ENCODE assay signal across 8 cellular contexts in genomic region chrX:25144043-25144940, GRCh38.
DNase-seq lines count a peak whose midpoint lies in the region; ATAC-seq, FAIRE-seq and TF ChIP-seq lines count a peak whose summit lies in the region.

No MANE protein-coding gene starts in this region.

- POLR2A ChIA-PET in GM12878 (lab: Charles Lee), result interaction anchor here (1.2 kb wide), 1 partner anchor 369 kb away, joined by 3 read pairs; no protein-coding TSS in a partner anchor

- TF ChIP-seq RAD21 in Ishikawa (IDR thresholded peaks at IDR 0.05; ENCODE audit: low read depth) (peak; percentile 65), GM12878 (IDR thresholded peaks at IDR 0.05; ENCODE audit: insufficient read depth, low read depth, low read length) (peak; percentile 72)

- H2AFZ ChIP-seq in GM12878 (ENCODE audit: control insufficient read depth, low read depth, low read length) (no peak overlapping the region), smooth muscle cell (ENCODE audit: low read depth) (peak overlapping the region; percentile 34)

- FAIRE-seq in GM12878 (lab: Jason Lieb, UNC), result no peak

- no peaks in the 10 kb centered on the region for H3K9me3 ChIP-seq in ES-I3 (ENCODE audit: control insufficient read depth, insufficient read depth, low read length)
- H3K9me3 ChIP-seq in GM12878 (replicated peaks; ENCODE audit: control insufficient read depth, insufficient read depth, low read length), result no peaks in the 10 kb centered on the region
- H3K9me3 ChIP-seq in smooth muscle cell (replicated peaks; ENCODE audit: low read depth), result no peaks in the 10 kb centered on the region

- H3K4me2 ChIP-seq in GM12878 (ENCODE audit: control insufficient read depth, insufficient read depth), result no peak overlapping the region
- no peak overlapping the region for H3K4me2 ChIP-seq in smooth muscle cell

- CTCF ChIA-PET in GM12878 (lab: Yijun Ruan, JAX), result interaction anchor here (0.5 to 6.2 kb wide), 34 partner anchors 9 to 885 kb away, joined by 3 to 80 read pairs (median 4); no protein-coding TSS in a partner anchor

- TF ChIP-seq POLR2A in GM12878 (IDR thresholded peaks at IDR 0.05; ENCODE audit: low read depth, low read length), result no peak

- SMC1A ChIA-PET in GM12878 (lab: Charles Lee; ENCODE audit: uncharacterized antibody, unreplicated experiment), result interaction anchor here (0.6 to 5.1 kb wide), 10 partner anchors 180 to 916 kb away, joined by 3 to 39 read pairs (median 3); no protein-coding TSS in a partner anchor

- TF ChIP-seq CTCF in GM12878 (IDR thresholded peaks at IDR 0.05 in 2 of 3, conservative IDR thresholded peaks at IDR 0.05 in 1 of 3; ENCODE audit: control insufficient read depth in 2 of 3, extremely low read depth in 1 of 3, insufficient read depth in 1 of 3, low read depth in 3 of 3, low read length in 3 of 3), result peak; percentile 71 to 76 (median 72)
- peak; percentile 92 for TF ChIP-seq CTCF in smooth muscle cell (IDR thresholded peaks at IDR 0.05; ENCODE audit: borderline replicate concordance, insufficient read depth, poor library complexity, severe bottlenecking)

- in situ Hi-C loops in GM12878 (cut with MboI), result loop anchor here (5.0 to 10.0 kb wide), 3 partner anchors 307 to 769 kb away; no protein-coding TSS in a partner anchor

- H3K4me3 ChIP-seq in GM12878 (no peak overlapping the region), smooth muscle cell (no peak overlapping the region)

- WGBS in GM12878 (ENCODE audit: insufficient coverage, insufficient replicate concordance, low lambda C conversion rate, missing lambda C conversion rate), result 30% methylated on average over 19 of the region's 19 CpGs
- 23% methylated on average over 19 of the region's 19 CpGs for WGBS in smooth muscle cell (ENCODE audit: low lambda C conversion rate)

- no peaks in the 10 kb centered on the region for H4K20me1 ChIP-seq in GM12878 (ENCODE audit: control insufficient read depth, insufficient read depth)
- H4K20me1 ChIP-seq in smooth muscle cell (ENCODE audit: low read depth), result no peaks in the 10 kb centered on the region

- RAD21 ChIA-PET in GM12878 (lab: Charles Lee; ENCODE audit: unreplicated experiment), result interaction anchor here (1.0 to 2.6 kb wide), 6 partner anchors 123 to 749 kb away, joined by 3 to 18 read pairs (median 6); no protein-coding TSS in a partner anchor

- intact Hi-C loops in GM12878 (cut with micrococcal nuclease; ENCODE audit: unreplicated experiment), result loop anchor here (1.0 to 5.0 kb wide), 4 partner anchors 122 to 772 kb away; no protein-coding TSS in a partner anchor

- H3K27me3 ChIP-seq in GM12878 (replicated peaks in 1 of 2; ENCODE audit: control insufficient read depth in 2 of 2, insufficient read depth in 2 of 2, low read length in 1 of 2) (no peaks in the 10 kb centered on the region), smooth muscle cell (ENCODE audit: low read depth) (peaks cover 30% of the 10 kb centered on the region)

- no TSS peak for BruUV-seq in GM12878 (replicated peaks; lab: Mats Ljungman, UMichigan)

- DNase-seq in GM12878 (ENCODE audit: low read depth, low spot score) (no peak), iPS-NIHi11 (ENCODE audit: low spot score) (peak; percentile 14), smooth muscle cell (lab: John Stamatoyannopoulos, UW; ENCODE audit: unreplicated experiment) (peak; percentile 8), NOMO-1 (lab: John Stamatoyannopoulos, UW; ENCODE audit: unreplicated experiment in 2 of 2) (no peak)
- no peak for DNase-seq in effector CD8-positive, alpha-beta T cell (lab: John Stamatoyannopoulos, UW)

- H3K79me2 ChIP-seq in GM12878 (ENCODE audit: control insufficient read depth, insufficient read depth, low read length), result no peaks in the 10 kb centered on the region
- H3K79me2 ChIP-seq in smooth muscle cell (ENCODE audit: low read depth), result no peaks in the 10 kb centered on the region

- no peaks in the 10 kb centered on the region for H3K36me3 ChIP-seq in ES-I3 (ENCODE audit: insufficient read depth, low read length)
- no peaks in the 10 kb centered on the region for H3K36me3 ChIP-seq in GM12878 (ENCODE audit: control insufficient read depth in 2 of 2, insufficient read depth in 2 of 2, low read length in 1 of 2)
- H3K36me3 ChIP-seq in smooth muscle cell (ENCODE audit: low read depth), result no peaks in the 10 kb centered on the region

- TF ChIP-seq EP300 in Ishikawa (IDR thresholded peaks at IDR 0.05; ENCODE audit: borderline replicate concordance), result no peak
- TF ChIP-seq EP300 in GM12878 (IDR thresholded peaks at IDR 0.05; ENCODE audit: borderline replicate concordance in 1 of 2, control insufficient read depth in 1 of 2, low read depth in 2 of 2, low read length in 2 of 2), result no peak

- H3K27ac ChIP-seq in GM12878 (ENCODE audit: control insufficient read depth, insufficient read depth) (no peak overlapping the region), smooth muscle cell (ENCODE audit: low read depth) (no peak overlapping the region)

- H3F3A ChIP-seq in smooth muscle cell (ENCODE audit: low read depth), result no peaks in the 10 kb centered on the region

- H3K4me1 ChIP-seq in ES-I3 (ENCODE audit: insufficient read depth, low read length), result peaks cover 4% of the 10 kb centered on the region; the same call in 1 of the 2 replicates
- H3K4me1 ChIP-seq in GM12878 (ENCODE audit: control insufficient read depth, insufficient read depth, low read length), result no peaks in the 10 kb centered on the region
- peaks cover 6% of the 10 kb centered on the region for H3K4me1 ChIP-seq in smooth muscle cell (ENCODE audit: low read depth)

- ATAC-seq in SK-N-SH treated with all-trans-retinoic acid at 6 μM for 48 hours (peak; percentile 93), GM12878 (peak; percentile 69)

- H3K9ac ChIP-seq in ES-I3 (ENCODE audit: low read depth, low read length) (peak overlapping the region; percentile 37; the same call in 1 of the 2 replicates), GM12878 (ENCODE audit: control insufficient read depth, insufficient read depth, low read length) (no peak overlapping the region), smooth muscle cell (ENCODE audit: low read depth) (no peak overlapping the region)

TF ChIP-seq in Ishikawa, 13 proteins besides CTCF, POLR2A, EP300 and RAD21 (continues in another document):
- TF ChIP-seq FOXM1 (IDR thresholded peaks at IDR 0.05; ENCODE audit: borderline replicate concordance, low read depth) (no peak), NFIC (IDR thresholded peaks at IDR 0.05) (no peak), ZBTB7A (IDR thresholded peaks at IDR 0.05; ENCODE audit: low read depth) (no peak), EGR1 (IDR thresholded peaks at IDR 0.05) (no peak), MAX (IDR thresholded peaks at IDR 0.05) (no peak)

TF ChIP-seq in SK-N-SH treated with all-trans-retinoic acid at 6 μM for 48 hours, 23 proteins besides CTCF, POLR2A, EP300 and RAD21:
- no peak for TF ChIP-seq TCF4 (CRISPR knock-in tag; IDR thresholded peaks at IDR 0.05; ENCODE audit: borderline replicate concordance)
- TF ChIP-seq RARB (CRISPR knock-in tag; IDR thresholded peaks at IDR 0.05), result no peak
- no peak for TF ChIP-seq SNAI2 (CRISPR knock-in tag; IDR thresholded peaks at IDR 0.05)
- TF ChIP-seq ISL1 (CRISPR knock-in tag; IDR thresholded peaks at IDR 0.05), result no peak
- no peak for TF ChIP-seq BACH2 (CRISPR knock-in tag; IDR thresholded peaks at IDR 0.05; ENCODE audit: borderline replicate concordance)

TF ChIP-seq in GM12878, 131 proteins besides CTCF, POLR2A, EP300 and RAD21:
- TF ChIP-seq NR2C1 (IDR thresholded peaks at IDR 0.05), result no peak
- no peak for TF ChIP-seq POLR2AphosphoS2 (IDR thresholded peaks at IDR 0.05; ENCODE audit: low read depth, low read length)
- TF ChIP-seq BACH1 (IDR thresholded peaks at IDR 0.05; ENCODE audit: borderline replicate concordance), result no peak
- peak; percentile 80 for TF ChIP-seq SMC3 (IDR thresholded peaks at IDR 0.05; ENCODE audit: borderline replicate concordance, low read length)
- no peak for TF ChIP-seq ESRRA (IDR thresholded peaks at IDR 0.05; ENCODE audit: low read length)
- no peak for TF ChIP-seq BCL3 (IDR thresholded peaks at IDR 0.05; ENCODE audit: borderline replicate concordance, insufficient read depth, low read depth, low read length, poor library complexity, severe bottlenecking)
- no peak for TF ChIP-seq ZNF217 (IDR thresholded peaks at IDR 0.05)
- TF ChIP-seq SMAD5 (IDR thresholded peaks at IDR 0.05; ENCODE audit: low read depth), result no peak
- TF ChIP-seq PKNOX1 (IDR thresholded peaks at IDR 0.05), result peak; percentile 62; the same call in 1 of the 2 replicates
- TF ChIP-seq ETV6 (conservative IDR thresholded peaks at IDR 0.05 in 1 of 2, IDR thresholded peaks at IDR 0.05 in 1 of 2; ENCODE audit: borderline replicate concordance in 1 of 2, low read depth in 1 of 2), result no peak
- 0 out of 2 replicates have a peak, but pooled peaks have one; percentile 21 for TF ChIP-seq YY1 (IDR thresholded peaks at IDR 0.05; ENCODE audit: low read depth, low read length)

Comparison
In these comparisons a context has a peak if more than half of its experiments do, and no peak if none do; other contexts are left out.
1. DNase-seq: peak in iPS-NIHi11 (single experiment) and smooth muscle cell (single experiment); none in GM12878 (single experiment), effector CD8-positive, alpha-beta T cell (single experiment) and NOMO-1 (0 of 2).